25 cellular contexts compared by ENCODE assay signal in genomic region chr5:86108825-86109224, GRCh38.
"Had no signal": no experiment of that assay in that cellular context is flagged by ENCODE, and none has a peak within 500 bp of the region (broad histone marks: within the 10 kb centered on the region; RNA-seq: fewer than 3 reads in every experiment).

No MANE protein-coding gene starts in this region.

- H3K27me3 ChIP-seq: stomach, suprapubic skin, testis, thyroid gland, tibial artery, tibial nerve, transverse colon, upper lobe of left lung, uterus, vagina had no signal

- H3K4me3 ChIP-seq: stomach, suprapubic skin, testis, thoracic aorta, thyroid gland, tibial artery, tibial nerve, transverse colon, upper lobe of left lung, uterus, vagina had no signal

- H3K27ac ChIP-seq: stomach, suprapubic skin, testis, thoracic aorta, thyroid gland, tibial artery, tibial nerve, transverse colon, upper lobe of left lung, uterus, vagina had no signal

- ATAC-seq: stimulated activated effector memory CD8-positive, alpha-beta T cell treated with anti-CD3 and anti-CD28 coated beads, Interleukin-12 subunit alpha, Interleukin-12 subunit beta, amount 100 ng/mL, for 72 hours; stimulated activated memory B cell treated with anti-CD40 and anti-IgM and Interleukin-4, amounts not matched to agents 10 μg/mL and 1 μg/mL and 100 μg/mL, for 72 hours; stimulated activated naive B cell treated with anti-CD40 and anti-IgM and Interleukin-4, amounts not matched to agents 10 μg/mL and 1 μg/mL and 100 μg/mL, for 72 hours; stimulated activated naive CD8-positive, alpha-beta T cell treated with anti-CD3 and anti-CD28 coated beads, Interleukin-15, amount 100 ng/mL, for 72 hours; stimulated activated naive CD8-positive, alpha-beta T cell treated with anti-CD3 and anti-CD28 coated beads, Interleukin-15, Interleukin-2, amounts not matched to agents 100 U/mL and 50 U/mL, for 24 hours had no signal

- H3K36me3 ChIP-seq: stomach, suprapubic skin, thoracic aorta, thyroid gland, tibial artery, tibial nerve, transverse colon, upper lobe of left lung, uterus, vagina had no signal

- H3K9me3 ChIP-seq: suprapubic skin, testis, thoracic aorta, thyroid gland, transverse colon, upper lobe of left lung, uterus, vagina had no signal

- H3K4me1 ChIP-seq: stomach, suprapubic skin, testis, thyroid gland, tibial artery, tibial nerve, transverse colon, upper lobe of left lung, uterus, vagina had no signal

- DNase-seq: stimulated activated CD4-positive, alpha-beta T cell treated with anti-CD3 and anti-CD28 coated beads, Interleukin-2, amount 100 ng/mL, for 48 hours; stimulated activated CD4-positive, alpha-beta T cell treated with anti-CD3 and anti-CD28 coated beads, Interleukin-4, amount 100 ng/mL, for 1 hour; stimulated activated CD4-positive, alpha-beta T cell treated with anti-CD3 and anti-CD28 coated beads, Interleukin-4, amount 100 ng/mL, for 24 hours; stimulated activated CD4-positive, alpha-beta T cell treated with anti-CD3 and anti-CD28 coated beads, Interleukin-4, amount 100 ng/mL, for 4 hours; stimulated activated CD8-positive, alpha-beta memory T cell treated with anti-CD3 and anti-CD28 coated beads, Interleukin-4, amount 100 ng/mL, for 48 hours; stimulated activated naive B cell treated with anti-CD40 and anti-IgM and Interleukin-4, amounts not matched to agents 10 μg/mL and 1 μg/mL and 100 μg/mL, for 72 hours; stimulated activated naive CD4-positive, alpha-beta T cell; stimulated activated naive CD4-positive, alpha-beta T cell treated with Interleukin-2 at 50 U/mL for 16 hours; stimulated activated naive CD8-positive, alpha-beta T cell treated with anti-CD3 and anti-CD28 coated beads, Interleukin-15, amount 100 ng/mL, for 72 hours; stimulated activated naive CD8-positive, alpha-beta T cell treated with anti-CD3 and anti-CD28 coated beads, Interleukin-15, Interleukin-2, amounts not matched to agents 100 U/mL and 50 U/mL, for 24 hours; stomach; substantia nigra; testis; thyroid gland; tibial artery; transverse colon; trophoblast cell; uterus had no signal
